1 cellular context compared by ENCODE assay signal in genomic region chr17:34974794-34975428, GRCh38.
TF ChIP-seq lines count a peak whose summit lies in the region.

No MANE protein-coding gene starts in this region.

TF ChIP-seq in K562, 482 proteins besides CTCF, POLR2A, EP300 and RAD21 (continues in another document):
- TF ChIP-seq FIP1L1 (IDR thresholded peaks at IDR 0.05; ENCODE audit: low read depth, low read length, poor library complexity, severe bottlenecking) (no peak), TOE1 (IDR thresholded peaks at IDR 0.05; ENCODE audit: borderline replicate concordance) (peak; percentile 74; the same call in 1 of the 2 replicates), TOE1 (CRISPR knock-in tag; IDR thresholded peaks at IDR 0.05; ENCODE audit: borderline replicate concordance, low read depth) (no peak), KDM4B (IDR thresholded peaks at IDR 0.05; ENCODE audit: borderline replicate concordance in 2 of 2, low read depth in 1 of 2) (no peak), GATA2 (CRISPR knock-in tag; IDR thresholded peaks at IDR 0.05) (0 out of 2 replicates have a peak, but pooled peaks have one; percentile 18), FOSL1 (tag; conservative IDR thresholded peaks at IDR 0.05) (peak; percentile 90), SMARCE1 (IDR thresholded peaks at IDR 0.05) (peak; percentile 65; the same call in 1 of the 2 replicates), EHMT2 (IDR thresholded peaks at IDR 0.05) (no peak), ZNF174 (CRISPR knock-in tag; IDR thresholded peaks at IDR 0.05) (no peak), CBX2 (IDR thresholded peaks at IDR 0.05; ENCODE audit: insufficient read depth, low read length, poor library complexity, severe bottlenecking) (no peak), SOX6 (IDR thresholded peaks at IDR 0.05) (peak; percentile 54; the same call in 1 of the 2 replicates), MGA (IDR thresholded peaks at IDR 0.05) (0 out of 2 replicates have a peak, but pooled peaks have one; percentile 9), DPF2 (IDR thresholded peaks at IDR 0.05) (peak; percentile 49), CBFA2T3 (IDR thresholded peaks at IDR 0.05) (no peak), ZSCAN29 (IDR thresholded peaks at IDR 0.05) (no peak), RUNX1 (IDR thresholded peaks at IDR 0.05; ENCODE audit: low read depth) (no peak), ZNF24 (IDR thresholded peaks at IDR 0.05) (0 out of 2 replicates have a peak, but pooled peaks have one; percentile 36), RCOR1 (IDR thresholded peaks at IDR 0.05; ENCODE audit: borderline replicate concordance in 1 of 2, low read depth in 2 of 2, low read length in 2 of 2) (peak in 1 of 2 experiments; percentile 75; a peak in 1 of 4 replicates), HIVEP1 (CRISPR knock-in tag; IDR thresholded peaks at IDR 0.05) (no peak), MYC (IDR thresholded peaks at IDR 0.05; ENCODE audit: low read depth, low read length) (peak; percentile 27; the same call in 1 of the 2 replicates), MYC (CRISPR knock-in tag; IDR thresholded peaks at IDR 0.05; ENCODE audit: borderline replicate concordance, low read depth) (no peak), JUN (IDR thresholded peaks at IDR 0.05; ENCODE audit: borderline replicate concordance, low read depth, low read length) (0 out of 2 replicates have a peak, but pooled peaks have one; percentile 40), JUN (CRISPR knock-in tag; IDR thresholded peaks at IDR 0.05; ENCODE audit: borderline replicate concordance) (no peak), HCFC1 (IDR thresholded peaks at IDR 0.05; ENCODE audit: low read depth, low read length) (no peak), NFE2 (IDR thresholded peaks at IDR 0.05; ENCODE audit: low read depth) (peak; percentile 18; the same call in 1 of the 2 replicates), SRSF1 (IDR thresholded peaks at IDR 0.05; ENCODE audit: low read depth, low read length) (no peak), NRF1 (conservative IDR thresholded peaks at IDR 0.05 in 1 of 2, IDR thresholded peaks at IDR 0.05 in 1 of 2) (no peak), KDM1A (IDR thresholded peaks at IDR 0.05) (peak; percentile 62 to 76; a peak in 3 of 4 replicates), ZNF57 (CRISPR knock-in tag; IDR thresholded peaks at IDR 0.05) (no peak), RFX5 (IDR thresholded peaks at IDR 0.05; ENCODE audit: low read depth, low read length) (no peak), XRCC5 (IDR thresholded peaks at IDR 0.05; ENCODE audit: low read depth, low read length) (no peak), ZNF282 (CRISPR knock-in tag; IDR thresholded peaks at IDR 0.05) (no peak), JUND (IDR thresholded peaks at IDR 0.05; ENCODE audit: borderline replicate concordance, low read depth, low read length) (peak; percentile 77; the same call in 1 of the 2 replicates), JUND (tag; IDR thresholded peaks at IDR 0.05; ENCODE audit: borderline replicate concordance, low read depth, low read length) (peak; percentile 70; the same call in 2 of the 3 replicates), SMARCA4 (IDR thresholded peaks at IDR 0.05) (peak; percentile 56), ARID1B (IDR thresholded peaks at IDR 0.05) (peak; percentile 54; the same call in 1 of the 2 replicates), NBN (IDR thresholded peaks at IDR 0.05; ENCODE audit: low read depth) (no peak), ATF4 (CRISPR knock-in tag; IDR thresholded peaks at IDR 0.05) (no peak), ATF3 (IDR thresholded peaks at IDR 0.05) (peak; percentile 69), ATF3 (CRISPR knock-in tag; conservative IDR thresholded peaks at IDR 0.05) (no peak), SMARCC2 (IDR thresholded peaks at IDR 0.05; ENCODE audit: low read depth) (no peak)
- TF ChIP-seq, protein P1, sequence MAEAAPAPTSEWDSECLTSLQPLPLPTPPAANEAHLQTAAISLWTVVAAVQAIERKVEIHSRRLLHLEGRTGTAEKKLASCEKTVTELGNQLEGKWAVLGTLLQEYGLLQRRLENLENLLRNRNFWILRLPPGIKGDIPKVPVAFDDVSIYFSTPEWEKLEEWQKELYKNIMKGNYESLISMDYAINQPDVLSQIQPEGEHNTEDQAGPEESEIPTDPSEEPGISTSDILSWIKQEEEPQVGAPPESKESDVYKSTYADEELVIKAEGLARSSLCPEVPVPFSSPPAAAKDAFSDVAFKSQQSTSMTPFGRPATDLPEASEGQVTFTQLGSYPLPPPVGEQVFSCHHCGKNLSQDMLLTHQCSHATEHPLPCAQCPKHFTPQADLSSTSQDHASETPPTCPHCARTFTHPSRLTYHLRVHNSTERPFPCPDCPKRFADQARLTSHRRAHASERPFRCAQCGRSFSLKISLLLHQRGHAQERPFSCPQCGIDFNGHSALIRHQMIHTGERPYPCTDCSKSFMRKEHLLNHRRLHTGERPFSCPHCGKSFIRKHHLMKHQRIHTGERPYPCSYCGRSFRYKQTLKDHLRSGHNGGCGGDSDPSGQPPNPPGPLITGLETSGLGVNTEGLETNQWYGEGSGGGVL (CRISPR knock-in tag; IDR thresholded peaks at IDR 0.05) = no peak
- TF ChIP-seq, protein P2, sequence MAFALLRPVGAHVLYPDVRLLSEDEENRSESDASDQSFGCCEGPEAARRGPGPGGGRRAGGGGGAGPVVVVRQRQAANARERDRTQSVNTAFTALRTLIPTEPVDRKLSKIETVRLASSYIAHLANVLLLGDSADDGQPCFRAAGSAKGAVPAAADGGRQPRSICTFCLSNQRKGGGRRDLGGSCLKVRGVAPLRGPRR (CRISPR knock-in tag; IDR thresholded peaks at IDR 0.05) = no peak
- TF ChIP-seq, protein P3, sequence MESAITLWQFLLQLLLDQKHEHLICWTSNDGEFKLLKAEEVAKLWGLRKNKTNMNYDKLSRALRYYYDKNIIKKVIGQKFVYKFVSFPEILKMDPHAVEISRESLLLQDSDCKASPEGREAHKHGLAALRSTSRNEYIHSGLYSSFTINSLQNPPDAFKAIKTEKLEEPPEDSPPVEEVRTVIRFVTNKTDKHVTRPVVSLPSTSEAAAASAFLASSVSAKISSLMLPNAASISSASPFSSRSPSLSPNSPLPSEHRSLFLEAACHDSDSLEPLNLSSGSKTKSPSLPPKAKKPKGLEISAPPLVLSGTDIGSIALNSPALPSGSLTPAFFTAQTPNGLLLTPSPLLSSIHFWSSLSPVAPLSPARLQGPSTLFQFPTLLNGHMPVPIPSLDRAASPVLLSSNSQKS (CRISPR knock-in tag; IDR thresholded peaks at IDR 0.05) = no peak
- TF ChIP-seq, protein P4, sequence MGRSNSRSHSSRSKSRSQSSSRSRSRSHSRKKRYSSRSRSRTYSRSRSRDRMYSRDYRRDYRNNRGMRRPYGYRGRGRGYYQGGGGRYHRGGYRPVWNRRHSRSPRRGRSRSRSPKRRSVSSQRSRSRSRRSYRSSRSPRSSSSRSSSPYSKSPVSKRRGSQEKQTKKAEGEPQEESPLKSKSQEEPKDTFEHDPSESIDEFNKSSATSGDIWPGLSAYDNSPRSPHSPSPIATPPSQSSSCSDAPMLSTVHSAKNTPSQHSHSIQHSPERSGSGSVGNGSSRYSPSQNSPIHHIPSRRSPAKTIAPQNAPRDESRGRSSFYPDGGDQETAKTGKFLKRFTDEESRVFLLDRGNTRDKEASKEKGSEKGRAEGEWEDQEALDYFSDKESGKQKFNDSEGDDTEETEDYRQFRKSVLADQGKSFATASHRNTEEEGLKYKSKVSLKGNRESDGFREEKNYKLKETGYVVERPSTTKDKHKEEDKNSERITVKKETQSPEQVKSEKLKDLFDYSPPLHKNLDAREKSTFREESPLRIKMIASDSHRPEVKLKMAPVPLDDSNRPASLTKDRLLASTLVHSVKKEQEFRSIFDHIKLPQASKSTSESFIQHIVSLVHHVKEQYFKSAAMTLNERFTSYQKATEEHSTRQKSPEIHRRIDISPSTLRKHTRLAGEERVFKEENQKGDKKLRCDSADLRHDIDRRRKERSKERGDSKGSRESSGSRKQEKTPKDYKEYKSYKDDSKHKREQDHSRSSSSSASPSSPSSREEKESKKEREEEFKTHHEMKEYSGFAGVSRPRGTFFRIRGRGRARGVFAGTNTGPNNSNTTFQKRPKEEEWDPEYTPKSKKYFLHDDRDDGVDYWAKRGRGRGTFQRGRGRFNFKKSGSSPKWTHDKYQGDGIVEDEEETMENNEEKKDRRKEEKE (IDR thresholded peaks at IDR 0.05; ENCODE audit: borderline replicate concordance in 1 of 2, control insufficient read depth in 1 of 2, low read depth in 2 of 2, low read length in 1 of 2) = no peak
- TF ChIP-seq, protein P5, sequence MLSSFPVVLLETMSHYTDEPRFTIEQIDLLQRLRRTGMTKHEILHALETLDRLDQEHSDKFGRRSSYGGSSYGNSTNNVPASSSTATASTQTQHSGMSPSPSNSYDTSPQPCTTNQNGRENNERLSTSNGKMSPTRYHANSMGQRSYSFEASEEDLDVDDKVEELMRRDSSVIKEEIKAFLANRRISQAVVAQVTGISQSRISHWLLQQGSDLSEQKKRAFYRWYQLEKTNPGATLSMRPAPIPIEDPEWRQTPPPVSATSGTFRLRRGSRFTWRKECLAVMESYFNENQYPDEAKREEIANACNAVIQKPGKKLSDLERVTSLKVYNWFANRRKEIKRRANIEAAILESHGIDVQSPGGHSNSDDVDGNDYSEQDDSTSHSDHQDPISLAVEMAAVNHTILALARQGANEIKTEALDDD (IDR thresholded peaks at IDR 0.05) = no peak
